In genomic region chr4:121256346-121256745, GRCh38 we compare ENCODE assay signal across 9 cellular contexts.
DNase-seq lines count a peak whose midpoint lies in the region; ATAC-seq and TF ChIP-seq lines count a peak whose summit lies in the region.
"Had no signal": no experiment of that assay in that cellular context is flagged by ENCODE, and none has a peak within 500 bp of the region (broad histone marks: within the 10 kb centered on the region; RNA-seq: fewer than 3 reads in every experiment).

No MANE protein-coding gene starts in this region.

- no peak for TF ChIP-seq CTCF in WERI-Rb-1 (IDR thresholded peaks at IDR 0.05; ENCODE audit: low read depth, low read length)

- DNase-seq in activated CD4-positive, alpha-beta T cell treated with anti-CD3 and anti-CD28 coated beads for 24 hours (ENCODE audit: low read depth in 2 of 2), result peak; percentile 27 to 49
- no peak for DNase-seq in activated CD4-positive, alpha-beta T cell treated with anti-CD3 and anti-CD28 coated beads for 1 hour
- DNase-seq in SK-N-MC (ENCODE audit: low read depth, low spot score), result peak; percentile 34
- peak; percentile 20 for DNase-seq in central memory CD4-positive, alpha-beta T cell
- DNase-seq in stimulated activated CD4-positive, alpha-beta T cell treated with anti-CD3 and anti-CD28 coated beads, Interleukin-2, amount 100 ng/mL, for 24 hours, result peak; percentile 39 to 62
- no peak for DNase-seq in islet precursor cell
- DNase-seq in WERI-Rb-1, result no peak

- H3K9me3 ChIP-seq in SK-N-MC (ENCODE audit: low read depth, low read length) (no peaks in the 10 kb centered on the region; the same call in 1 of the 2 replicates), WERI-Rb-1 (ENCODE audit: severe bottlenecking) (no peaks in the 10 kb centered on the region)
- H3K9me3 ChIP-seq: BLaER1 had no signal

- H3K4me3 ChIP-seq in SK-N-MC (no peak overlapping the region), WERI-Rb-1 (ENCODE audit: low read depth, low read length) (no peak overlapping the region)
- H3K4me3 ChIP-seq: BLaER1 had no signal

- H3K36me3 ChIP-seq in SK-N-MC (ENCODE audit: insufficient read depth, low read length) (no peaks in the 10 kb centered on the region), WERI-Rb-1 (no peaks in the 10 kb centered on the region)
- H3K36me3 ChIP-seq: BLaER1 had no signal

- H3K27ac ChIP-seq in SK-N-MC (peak overlapping the region; percentile 56; the same call in 1 of the 2 replicates), WERI-Rb-1 (no peak overlapping the region)
- H3K27ac ChIP-seq: BLaER1 had no signal

- peak; percentile 100 for ATAC-seq in HG02973 (IDR thresholded peaks at IDR 0.05; ENCODE audit: unreplicated experiment)

- H3K9ac ChIP-seq in SK-N-MC (ENCODE audit: insufficient read length), result no peak overlapping the region
- H3K9ac ChIP-seq: BLaER1 had no signal

- no peaks in the 10 kb centered on the region for H3K27me3 ChIP-seq in WERI-Rb-1 (ENCODE audit: insufficient read depth, low read depth, severe bottlenecking)
- H3K27me3 ChIP-seq: BLaER1 had no signal

Comparison
In these comparisons a context has a peak if more than half of its experiments do, and no peak if none do; other contexts are left out.
1. DNase-seq: peak in activated CD4-positive, alpha-beta T cell treated with anti-CD3 and anti-CD28 coated beads for 24 hours (2 of 2), SK-N-MC (single experiment), central memory CD4-positive, alpha-beta T cell (single experiment) and stimulated activated CD4-positive, alpha-beta T cell treated with anti-CD3 and anti-CD28 coated beads, Interleukin-2, amount 100 ng/mL, for 24 hours (2 of 2); none in activated CD4-positive, alpha-beta T cell treated with anti-CD3 and anti-CD28 coated beads for 1 hour (single experiment), islet precursor cell (single experiment) and WERI-Rb-1 (single experiment).